Comparison of ENCODE assay signal across 1 cellular context in genomic region chr22:32789797-32790620, GRCh38.
TF ChIP-seq lines count a peak whose summit lies in the region.

No MANE protein-coding gene starts in this region.

TF ChIP-seq in HepG2, 621 proteins besides CTCF, POLR2A, EP300 and RAD21 (continued from another document and continues in another):
- TF ChIP-seq ZNF276 (CRISPR knock-in tag; IDR thresholded peaks at IDR 0.05; ENCODE audit: low read depth): no peak
- TF ChIP-seq ZNF580 (CRISPR knock-in tag; IDR thresholded peaks at IDR 0.05; ENCODE audit: borderline replicate concordance, low read depth): no peak
- TF ChIP-seq ZNF770 (CRISPR knock-in tag; IDR thresholded peaks at IDR 0.05): no peak
- TF ChIP-seq HNF4A (CRISPR knock-in tag; IDR thresholded peaks at IDR 0.05): peak; percentile 65
- no peak for TF ChIP-seq ZSCAN29 (CRISPR knock-in tag; conservative IDR thresholded peaks at IDR 0.05)
- TF ChIP-seq GATAD2A (CRISPR knock-in tag; IDR thresholded peaks at IDR 0.05): peak; percentile 84
- no peak for TF ChIP-seq ZNF816 (CRISPR knock-in tag; IDR thresholded peaks at IDR 0.05; ENCODE audit: borderline replicate concordance)
- TF ChIP-seq ZFP36 (IDR thresholded peaks at IDR 0.05; ENCODE audit: borderline replicate concordance, low read depth, low read length, partially characterized antibody): no peak
- no peak for TF ChIP-seq ZNF550 (CRISPR knock-in tag; IDR thresholded peaks at IDR 0.05; ENCODE audit: borderline replicate concordance)
- no peak for TF ChIP-seq HOXA9 (CRISPR knock-in tag; IDR thresholded peaks at IDR 0.05; ENCODE audit: borderline replicate concordance)
- TF ChIP-seq ZNF34 (CRISPR knock-in tag; IDR thresholded peaks at IDR 0.05; ENCODE audit: borderline replicate concordance): no peak
- no peak for TF ChIP-seq AFF4 (CRISPR knock-in tag; IDR thresholded peaks at IDR 0.05)
- TF ChIP-seq ZNF530 (CRISPR knock-in tag; IDR thresholded peaks at IDR 0.05; ENCODE audit: low read depth): no peak
- no peak for TF ChIP-seq ZNF101 (CRISPR knock-in tag; IDR thresholded peaks at IDR 0.05; ENCODE audit: borderline replicate concordance, low read depth)
- peak; percentile 55 for TF ChIP-seq NFIC (IDR thresholded peaks at IDR 0.05; ENCODE audit: low read length)
- TF ChIP-seq ZNF234 (CRISPR knock-in tag; conservative IDR thresholded peaks at IDR 0.05): no peak
- TF ChIP-seq SIN3B (IDR thresholded peaks at IDR 0.05; ENCODE audit: low read length): no peak
- TF ChIP-seq ZFP82 (CRISPR knock-in tag; IDR thresholded peaks at IDR 0.05; ENCODE audit: borderline replicate concordance): no peak
- TF ChIP-seq ZNF7 (CRISPR knock-in tag; IDR thresholded peaks at IDR 0.05): no peak
- TF ChIP-seq KLF9 (CRISPR knock-in tag; IDR thresholded peaks at IDR 0.05; ENCODE audit: low read depth): no peak
- TF ChIP-seq ZMYM4 (CRISPR knock-in tag; IDR thresholded peaks at IDR 0.05): peak; percentile 60; the same call in 1 of the 2 replicates
- peak; percentile 83; the same call in 1 of the 2 replicates for TF ChIP-seq ZNF280D (CRISPR knock-in tag; IDR thresholded peaks at IDR 0.05)
- TF ChIP-seq ZNF33B (CRISPR knock-in tag; IDR thresholded peaks at IDR 0.05): no peak
- TF ChIP-seq IRF9 (CRISPR knock-in tag; IDR thresholded peaks at IDR 0.05; ENCODE audit: borderline replicate concordance): no peak
- TF ChIP-seq HMG20A (CRISPR knock-in tag; IDR thresholded peaks at IDR 0.05; ENCODE audit: borderline replicate concordance): peak; percentile 75; the same call in 1 of the 2 replicates
- TF ChIP-seq ZNF780A (CRISPR knock-in tag; IDR thresholded peaks at IDR 0.05): no peak
- TF ChIP-seq SAP130 (CRISPR knock-in tag; IDR thresholded peaks at IDR 0.05; ENCODE audit: low read depth): peak; percentile 52; the same call in 1 of the 2 replicates
- no peak for TF ChIP-seq KLF6 (CRISPR knock-in tag; IDR thresholded peaks at IDR 0.05)
- no peak for TF ChIP-seq CHCHD3 (CRISPR knock-in tag; IDR thresholded peaks at IDR 0.05)
- peak; percentile 57; the same call in 1 of the 2 replicates for TF ChIP-seq ZGPAT (CRISPR knock-in tag; IDR thresholded peaks at IDR 0.05)
- no peak for TF ChIP-seq BRCA1 (CRISPR knock-in tag; IDR thresholded peaks at IDR 0.05)
- TF ChIP-seq ZNF383 (CRISPR knock-in tag; IDR thresholded peaks at IDR 0.05; ENCODE audit: borderline replicate concordance): no peak
- TF ChIP-seq ZBTB7A (CRISPR knock-in tag; IDR thresholded peaks at IDR 0.05): no peak
- TF ChIP-seq MIER3 (CRISPR knock-in tag; IDR thresholded peaks at IDR 0.05; ENCODE audit: borderline replicate concordance): peak; percentile 34; the same call in 1 of the 2 replicates
- no peak for TF ChIP-seq HIVEP1 (CRISPR knock-in tag; IDR thresholded peaks at IDR 0.05)
- TF ChIP-seq XRCC5 (optimal IDR thresholded peaks at IDR 0.05; ENCODE audit: low read length): no peak
- no peak for TF ChIP-seq ZNF724P (CRISPR knock-in tag; IDR thresholded peaks at IDR 0.05; ENCODE audit: borderline replicate concordance)
- TF ChIP-seq ZNF775 (CRISPR knock-in tag; IDR thresholded peaks at IDR 0.05; ENCODE audit: borderline replicate concordance): no peak
- no peak for TF ChIP-seq BHLHE40 (IDR thresholded peaks at IDR 0.05; ENCODE audit: low read length)
- TF ChIP-seq RFXANK (CRISPR knock-in tag; IDR thresholded peaks at IDR 0.05): no peak
- no peak for TF ChIP-seq ZC3H13 (CRISPR knock-in tag; IDR thresholded peaks at IDR 0.05)
- TF ChIP-seq HNRNPLL (IDR thresholded peaks at IDR 0.05; ENCODE audit: low read depth, low read length, poor library complexity, severe bottlenecking): no peak
- no peak for TF ChIP-seq SMAD9 (CRISPR knock-in tag; IDR thresholded peaks at IDR 0.05)
- no peak for TF ChIP-seq ZNF20 (CRISPR knock-in tag; IDR thresholded peaks at IDR 0.05)
- no peak for TF ChIP-seq THAP9 (CRISPR knock-in tag; IDR thresholded peaks at IDR 0.05; ENCODE audit: borderline replicate concordance)
- no peak for TF ChIP-seq ZFP36L2 (CRISPR knock-in tag; IDR thresholded peaks at IDR 0.05)
- no peak for TF ChIP-seq NR1H2 (CRISPR knock-in tag; IDR thresholded peaks at IDR 0.05; ENCODE audit: borderline replicate concordance, low read depth)
- TF ChIP-seq ASH2L (IDR thresholded peaks at IDR 0.05; ENCODE audit: insufficient read length, low read depth, low read length): peak; percentile 59
- no peak for TF ChIP-seq MXD3 (CRISPR knock-in tag; IDR thresholded peaks at IDR 0.05)
- TF ChIP-seq ZNF790 (CRISPR knock-in tag; IDR thresholded peaks at IDR 0.05; ENCODE audit: borderline replicate concordance): no peak
- TF ChIP-seq ZNF296 (CRISPR knock-in tag; conservative IDR thresholded peaks at IDR 0.05): no peak
- TF ChIP-seq MTERF4 (CRISPR knock-in tag; IDR thresholded peaks at IDR 0.05): no peak
